ENCODE assay signal across 2 cellular contexts in genomic region chr21:34554670-34555069, GRCh38. TPM values are rescaled to one million over a fixed set of nuclear protein-coding genes. Genes with fewer than 3 reads are reported as not detected.
"Had no signal": no experiment of that assay in that cellular context is flagged by ENCODE, and none has a peak within 500 bp of the region (broad histone marks: within the 10 kb centered on the region; RNA-seq: fewer than 3 reads in every experiment).

No MANE protein-coding gene starts in this region.

RNA-seq across cellular contexts. Expression of gene KCNE1, which starts 42.7 kb away (rescaled TPM):
- total RNA-seq: M059J, RPMI7951 had no signal
